Comparison of ENCODE assay signal across 8 cellular contexts in the genomic region with DNA sequence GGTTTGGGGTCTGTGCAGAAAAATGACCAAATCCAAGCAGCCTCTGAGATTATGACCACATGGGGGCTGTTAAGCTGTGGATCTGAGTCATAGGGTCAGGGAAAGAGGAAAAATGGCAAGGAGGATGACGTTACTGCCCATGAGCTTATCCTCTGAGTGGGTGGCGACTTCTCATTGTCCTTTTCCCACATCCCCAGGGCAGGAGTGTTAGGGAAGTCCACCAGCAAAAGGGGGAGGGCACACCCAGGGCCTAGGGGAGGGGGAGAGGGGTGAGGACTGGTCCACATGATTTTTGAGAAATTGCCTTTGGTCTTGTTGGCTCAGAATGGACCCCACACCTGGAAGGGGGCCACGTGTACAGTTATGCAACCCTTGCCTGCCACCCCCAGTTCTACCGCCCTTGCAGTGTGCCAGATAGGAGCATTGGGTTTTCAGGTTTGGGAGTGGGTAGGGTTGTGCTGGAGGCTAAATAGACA. TPM values are rescaled to one million over a fixed set of nuclear protein-coding genes. Genes with fewer than 3 reads are reported as not detected.
DNase-seq lines count a peak whose midpoint lies in the region; ATAC-seq and TF ChIP-seq lines count a peak whose summit lies in the region.

No MANE protein-coding gene starts in this region.

- no peak for TF ChIP-seq CTCF in HCT116 (IDR thresholded peaks at IDR 0.05 in 2 of 3, conservative IDR thresholded peaks at IDR 0.05 in 1 of 3; ENCODE audit: borderline replicate concordance in 1 of 3, insufficient read depth in 1 of 3, low read depth in 2 of 3, low read length in 2 of 3)

- ATAC-seq in HCT116 (no peak), GM18858 (IDR thresholded peaks at IDR 0.05; ENCODE audit: unreplicated experiment) (no peak), GM21529 (IDR thresholded peaks at IDR 0.05; ENCODE audit: unreplicated experiment) (no peak), HG02840 (IDR thresholded peaks at IDR 0.05; ENCODE audit: low FRiP score, unreplicated experiment) (no peak)
- ATAC-seq in naive thymus-derived CD8-positive, alpha-beta T cell = no peak

- H3K79me2 ChIP-seq in HCT116 (ENCODE audit: insufficient read depth, low read length) = peaks cover 68% of the 10 kb centered on the region

- no peak overlapping the region for H3K4me3 Mint-ChIP-seq in naive thymus-derived CD8-positive, alpha-beta T cell

- no peak overlapping the region for H3K27ac ChIP-seq in HCT116 (ENCODE audit: low read depth, low read length)

- POLR2A ChIA-PET in HCT116 (lab: Charles Lee) = interaction anchor here (0.9 to 1.0 kb wide), 2 partner anchors 10 to 53 kb away, joined by 3 read pairs; no protein-coding TSS in a partner anchor
- POLR2A ChIA-PET in naive thymus-derived CD8-positive, alpha-beta T cell (lab: Charles Lee) = interaction anchor here (0.5 kb wide), 1 partner anchor 1671 kb away, joined by 8 read pairs; no protein-coding TSS in a partner anchor

- H3K9me2 ChIP-seq in HCT116 (ENCODE audit: insufficient read depth) = no peaks in the 10 kb centered on the region

- H3K27me3 ChIP-seq in HCT116 (ENCODE audit: insufficient read depth, low read length) = no peaks in the 10 kb centered on the region
- H3K27me3 ChIP-seq in skeletal muscle satellite cell (ENCODE audit: control insufficient read depth, insufficient read depth, low read length) = no peaks in the 10 kb centered on the region

- DNase-seq in HCT116 (ENCODE audit: low read depth, low spot score) (no peak), amniotic epithelial cell (ENCODE audit: low read depth) (peak; percentile 93), glomerular endothelial cell (ENCODE audit: extremely low read depth, low read depth, low spot score) (peak; percentile 72)
- no peak for DNase-seq in naive thymus-derived CD8-positive, alpha-beta T cell

- H4K20me1 ChIP-seq in HCT116 (ENCODE audit: insufficient read depth) = no peaks in the 10 kb centered on the region

- RAD21 ChIA-PET in HCT116 (lab: Charles Lee; ENCODE audit: low non-redundant PET in 1 of 2, low total read pairs in 2 of 2, uncharacterized antibody in 2 of 2, unreplicated experiment in 2 of 2) = no interaction called here

- H3K27ac Mint-ChIP-seq in naive thymus-derived CD8-positive, alpha-beta T cell = no peak overlapping the region

- H3K27me3 Mint-ChIP-seq in naive thymus-derived CD8-positive, alpha-beta T cell = peaks cover 38 to 72% (median 58%) of the 10 kb centered on the region in 5 donors

- H2AFZ ChIP-seq in HCT116 (ENCODE audit: low read depth, low read length, poor library complexity, severe bottlenecking) = no peak overlapping the region

- no peak for TF ChIP-seq POLR2A in HCT116 (IDR thresholded peaks at IDR 0.05; ENCODE audit: borderline replicate concordance, extremely low read depth, insufficient read depth, insufficient read length)

- no peak overlapping the region for H3K4me3 ChIP-seq in HCT116 (replicated peaks in 1 of 2; ENCODE audit: low read depth in 1 of 2, low read length in 2 of 2)
- H3K4me3 ChIP-seq in skeletal muscle satellite cell (ENCODE audit: low read length) = peak overlapping the region; percentile 93

- H3K4me1 Mint-ChIP-seq in naive thymus-derived CD8-positive, alpha-beta T cell = peaks cover 6 to 18% (median 12%) of the 10 kb centered on the region in 4 donors

- H3K4me1 ChIP-seq in HCT116 (ENCODE audit: control insufficient read depth in 1 of 2, insufficient read depth in 2 of 2, low read length in 2 of 2) = peaks cover 27 to 73% of the 10 kb centered on the region in 2 experiments
- H3K4me1 ChIP-seq in skeletal muscle satellite cell (ENCODE audit: control insufficient read depth, insufficient read depth, low read length) = peaks cover 75% of the 10 kb centered on the region

- BruUV-seq in HCT116 (replicated peaks; lab: Mats Ljungman, UMichigan) = no TSS peak

- H3K9ac ChIP-seq in HCT116 (ENCODE audit: low read length) (no peak overlapping the region), skeletal muscle satellite cell (ENCODE audit: low read depth, low read length) (no peak overlapping the region)

- no peaks in the 10 kb centered on the region for H3K9me3 ChIP-seq in HCT116 (ENCODE audit: control insufficient read depth in 1 of 2, insufficient read depth in 1 of 2, low read depth in 1 of 2, low read length in 2 of 2)
- no peaks in the 10 kb centered on the region for H3K9me3 ChIP-seq in skeletal muscle satellite cell (replicated peaks; ENCODE audit: low read length)

- CTCF ChIA-PET in HCT116 (lab: Charles Lee) = interaction anchor here (1.4 to 3.0 kb wide), 7 partner anchors 10 to 50 kb away, joined by 3 to 18 read pairs (median 7); no protein-coding TSS in a partner anchor

- intact Hi-C loops in HCT116 (cut with micrococcal nuclease) = no loop called here

- H3K36me3 ChIP-seq in HCT116 (ENCODE audit: control insufficient read depth in 1 of 2, insufficient read depth in 2 of 2, low read length in 2 of 2) = no peaks in the 10 kb centered on the region
- peaks cover 4% of the 10 kb centered on the region for H3K36me3 ChIP-seq in skeletal muscle satellite cell (ENCODE audit: insufficient read depth, low read length)

- peak overlapping the region; percentile 96 for H3K4me2 ChIP-seq in HCT116 (ENCODE audit: low read length)
- peak overlapping the region; percentile 96 for H3K4me2 ChIP-seq in skeletal muscle satellite cell (ENCODE audit: low read length)

- H3K9me3 Mint-ChIP-seq in naive thymus-derived CD8-positive, alpha-beta T cell = no peaks in the 10 kb centered on the region

- no peaks in the 10 kb centered on the region for H3K36me3 Mint-ChIP-seq in naive thymus-derived CD8-positive, alpha-beta T cell

- no peak for TF ChIP-seq RAD21 in HCT116 (IDR thresholded peaks at IDR 0.05; ENCODE audit: low read depth)

TF ChIP-seq in HCT116, 20 proteins besides CTCF, POLR2A, EP300 and RAD21:
- TF ChIP-seq JUND (IDR thresholded peaks at IDR 0.05) = peak; percentile 38; the same call in 1 of the 2 replicates
- no peak for TF ChIP-seq EZH2 (IDR thresholded peaks at IDR 0.05)
- no peak for TF ChIP-seq ZBTB33 (IDR thresholded peaks at IDR 0.05; ENCODE audit: extremely low read depth, insufficient replicate concordance, low read length)
- TF ChIP-seq EGR1 (IDR thresholded peaks at IDR 0.05; ENCODE audit: low read depth) = peak; percentile 43; the same call in 1 of the 2 replicates
- TF ChIP-seq ELF1 (IDR thresholded peaks at IDR 0.05; ENCODE audit: borderline replicate concordance, low read depth) = no peak

RNA-seq across cellular contexts. Expression of gene CD276, which starts 2.6 kb away (rescaled TPM):
- total RNA-seq in HCT116 (2021; ENCODE audit: unreplicated experiment) = 75.4 TPM
- 75.6 and 102 TPM in 2 replicates for polyA plus RNA-seq in HCT116 (2012)
- total RNA-seq in glomerular endothelial cell = 179 and 224 TPM in 2 replicates
- 119 and 133 TPM in 2 replicates for total RNA-seq in skeletal muscle satellite cell (2012; rRNA removed)
- under 1 TPM; 0.49 to 0.63 TPM for total RNA-seq in naive thymus-derived CD8-positive, alpha-beta T cell
- not detected for polyA plus RNA-seq in naive thymus-derived CD8-positive, alpha-beta T cell

RNA-seq across cellular contexts. Expression of gene NPTN, which starts 53.6 kb away (rescaled TPM):
- total RNA-seq in HCT116 (2021; ENCODE audit: unreplicated experiment) (90.9 TPM), glomerular endothelial cell (82.1 and 147 TPM in 2 replicates)
- 95.1 and 111 TPM in 2 replicates for polyA plus RNA-seq in HCT116 (2012)
- 52.5 and 58.8 TPM in 2 replicates for total RNA-seq in skeletal muscle satellite cell (2012; rRNA removed)
- total RNA-seq in naive thymus-derived CD8-positive, alpha-beta T cell = 10 to 100 TPM; 37.7 to 37.8 TPM
- 10 to 100 TPM; 27.9 to 36.6 (median 29.3) TPM for polyA plus RNA-seq in naive thymus-derived CD8-positive, alpha-beta T cell

Comparison
In these comparisons a context has a peak if more than half of its experiments do, and no peak if none do; other contexts are left out.
1. DNase-seq: peak in amniotic epithelial cell (single experiment) and glomerular endothelial cell (single experiment); none in HCT116 (single experiment) and naive thymus-derived CD8-positive, alpha-beta T cell (0 of 10).
2. RNA of gene CD276, which starts 2.6 kb away (total RNA-seq): 179 to 224 TPM in glomerular endothelial cell and 75.4 TPM in HCT116 (single experiment); 0.49 to 0.63 TPM in naive thymus-derived CD8-positive, alpha-beta T cell; every median in the first group is over 10 times any median in the second.